ENCODE assay signal across 10 cellular contexts in genomic region chr1:172934417-172934762, GRCh38.
DNase-seq lines count a peak whose midpoint lies in the region; ATAC-seq and TF ChIP-seq lines count a peak whose summit lies in the region.
"Had no signal": no experiment of that assay in that cellular context is flagged by ENCODE, and none has a peak within 500 bp of the region (broad histone marks: within the 10 kb centered on the region; RNA-seq: fewer than 3 reads in every experiment).

No MANE protein-coding gene starts in this region.

- H3K9me3 ChIP-seq in liver (ENCODE audit: control insufficient read depth in 4 of 4, low read length in 3 of 4) (no peaks in the 10 kb centered on the region), subcutaneous abdominal adipose tissue (ENCODE audit: control insufficient read depth in 5 of 5, low read length in 5 of 5) (no peaks in the 10 kb centered on the region)

- peaks cover 13% of the 10 kb centered on the region for H3K4me1 Mint-ChIP-seq in T-helper 1 cell treated with Interleukin-12 subunit alpha and Interleukin-12 subunit beta and Interleukin-4 antibody, amounts not matched to agents 30 μg/mL and 1 μg/mL, for 36 hours (ENCODE audit: low read depth)
- H3K4me1 Mint-ChIP-seq in WTC11: no peaks in the 10 kb centered on the region

- peak overlapping the region; percentile 64 for H3K27ac Mint-ChIP-seq in T-helper 1 cell treated with Interleukin-12 subunit alpha and Interleukin-12 subunit beta and Interleukin-4 antibody, amounts not matched to agents 30 μg/mL and 1 μg/mL, for 36 hours
- H3K27ac Mint-ChIP-seq in WTC11: no peak overlapping the region
- H3K27ac Mint-ChIP-seq: activated T-helper 17 cell treated with anti-CD3 and anti-CD28 coated beads, Interleukin-2, amount 50 U/mL, for 72 hours had no signal

- no peak for TF ChIP-seq RAD21 in liver (IDR thresholded peaks at IDR 0.05)

- H3K4me3 ChIP-seq in liver (ENCODE audit: low read depth in 1 of 3, low read length in 3 of 3) (no peak overlapping the region), subcutaneous abdominal adipose tissue (ENCODE audit: low read depth in 1 of 5, low read length in 5 of 5) (no peak overlapping the region)

- POLR2A ChIA-PET in WTC11 (lab: Charles Lee): no interaction called here

- 87% methylated on average over 4 of the region's 4 CpGs for WGBS in liver

- H3K4me3 Mint-ChIP-seq in T-helper 1 cell treated with Interleukin-12 subunit alpha and Interleukin-12 subunit beta and Interleukin-4 antibody, amounts not matched to agents 30 μg/mL and 1 μg/mL, for 36 hours: no peak overlapping the region
- H3K4me3 Mint-ChIP-seq in WTC11: no peak overlapping the region

- H3K27ac ChIP-seq in VCaP: peak overlapping the region; percentile 21; the same call in 1 of the 2 replicates
- H3K27ac ChIP-seq in liver (ENCODE audit: low read depth in 1 of 2, low read length in 2 of 2): peak overlapping the region; percentile 58 to 71
- peak overlapping the region; percentile 42 for H3K27ac ChIP-seq in subcutaneous abdominal adipose tissue (ENCODE audit: low read depth, low read length)

- no peak for ATAC-seq in GM19324 (IDR thresholded peaks at IDR 0.05; ENCODE audit: low FRiP score, unreplicated experiment)
- ATAC-seq in WTC11: no peak

- CTCF ChIA-PET in WTC11 (lab: Charles Lee): no interaction called here

- DNase-seq in T-helper 1 cell: no peak
- DNase-seq in WTC11 (ENCODE audit: low spot score): no peak
- DNase-seq in AG20443 (ENCODE audit: low spot score): no peak
- DNase-seq: KG1 had no signal

- peaks cover 3% of the 10 kb centered on the region for H3K27me3 Mint-ChIP-seq in T-helper 1 cell treated with Interleukin-12 subunit alpha and Interleukin-12 subunit beta and Interleukin-4 antibody, amounts not matched to agents 30 μg/mL and 1 μg/mL, for 36 hours (ENCODE audit: low read depth)
- H3K27me3 Mint-ChIP-seq in WTC11 (ENCODE audit: low read depth): no peaks in the 10 kb centered on the region; the same call in 1 of the 2 replicates
- H3K27me3 Mint-ChIP-seq: activated T-helper 17 cell treated with anti-CD3 and anti-CD28 coated beads, Interleukin-2, amount 50 U/mL, for 72 hours had no signal

- H3K36me3 Mint-ChIP-seq in T-helper 1 cell treated with Interleukin-12 subunit alpha and Interleukin-12 subunit beta and Interleukin-4 antibody, amounts not matched to agents 30 μg/mL and 1 μg/mL, for 36 hours (ENCODE audit: low read depth): peaks cover 2% of the 10 kb centered on the region
- no peaks in the 10 kb centered on the region for H3K36me3 Mint-ChIP-seq in WTC11

- H3K9me3 Mint-ChIP-seq in T-helper 1 cell treated with Interleukin-12 subunit alpha and Interleukin-12 subunit beta and Interleukin-4 antibody, amounts not matched to agents 30 μg/mL and 1 μg/mL, for 36 hours: no peaks in the 10 kb centered on the region
- peaks cover 4% of the 10 kb centered on the region; the same call in 1 of the 2 replicates for H3K9me3 Mint-ChIP-seq in WTC11
- H3K9me3 Mint-ChIP-seq: activated T-helper 17 cell treated with anti-CD3 and anti-CD28 coated beads, Interleukin-2, amount 50 U/mL, for 72 hours had no signal

- H3K36me3 ChIP-seq in liver (ENCODE audit: control insufficient read depth in 4 of 4, insufficient read depth in 3 of 4, low read depth in 1 of 4, low read length in 3 of 4) (no peaks in the 10 kb centered on the region), subcutaneous abdominal adipose tissue (ENCODE audit: control insufficient read depth in 5 of 5, insufficient read depth in 5 of 5, low read length in 5 of 5) (no peaks in the 10 kb centered on the region)

- H3K4me1 ChIP-seq in liver (ENCODE audit: control insufficient read depth in 4 of 4, insufficient read depth in 4 of 4, low read length in 3 of 4) (no peaks in the 10 kb centered on the region), subcutaneous abdominal adipose tissue (ENCODE audit: control insufficient read depth in 5 of 5, insufficient read depth in 5 of 5, low read length in 5 of 5) (peaks cover 0 to 15% (median 6%) of the 10 kb centered on the region in 5 donors)

- no peak for TF ChIP-seq CTCF in VCaP (conservative IDR thresholded peaks at IDR 0.05)
- no peak for TF ChIP-seq CTCF in liver (IDR thresholded peaks at IDR 0.05; ENCODE audit: low read depth, low read length, missing input control)
- no peak for TF ChIP-seq CTCF in WTC11 (IDR thresholded peaks at IDR 0.05)

- H3K27me3 ChIP-seq in liver (ENCODE audit: control insufficient read depth in 4 of 4, insufficient read depth in 4 of 4, low read length in 3 of 4) (no peaks in the 10 kb centered on the region), subcutaneous abdominal adipose tissue (ENCODE audit: control insufficient read depth in 5 of 5, insufficient read depth in 4 of 5, low read length in 5 of 5) (no peaks in the 10 kb centered on the region)

- H3K9ac ChIP-seq in liver (ENCODE audit: low read depth in 1 of 2, low read length in 2 of 2) (no peak overlapping the region), subcutaneous abdominal adipose tissue (ENCODE audit: low read length in 5 of 5) (no peak overlapping the region)

TF ChIP-seq in liver, 16 proteins besides CTCF, POLR2A, EP300 and RAD21:
- no peak for TF ChIP-seq TAF1 (conservative IDR thresholded peaks at IDR 0.05)
- peak; percentile 26 to 44 for TF ChIP-seq RXRA (IDR thresholded peaks at IDR 0.05)
TF ChIP-seq in liver: peak in this region for 1.

TF ChIP-seq in WTC11, 78 proteins besides CTCF, POLR2A, EP300 and RAD21:
- TF ChIP-seq NFYB (CRISPR knock-in tag; conservative IDR thresholded peaks at IDR 0.05; ENCODE audit: low read depth): no peak
- TF ChIP-seq ZNF121 (CRISPR knock-in tag; IDR thresholded peaks at IDR 0.05): no peak
- TF ChIP-seq ZNF138 (CRISPR knock-in tag; conservative IDR thresholded peaks at IDR 0.05): no peak
- TF ChIP-seq ZBTB21 (CRISPR knock-in tag; IDR thresholded peaks at IDR 0.05; ENCODE audit: borderline replicate concordance): no peak
- TF ChIP-seq, protein P1, sequence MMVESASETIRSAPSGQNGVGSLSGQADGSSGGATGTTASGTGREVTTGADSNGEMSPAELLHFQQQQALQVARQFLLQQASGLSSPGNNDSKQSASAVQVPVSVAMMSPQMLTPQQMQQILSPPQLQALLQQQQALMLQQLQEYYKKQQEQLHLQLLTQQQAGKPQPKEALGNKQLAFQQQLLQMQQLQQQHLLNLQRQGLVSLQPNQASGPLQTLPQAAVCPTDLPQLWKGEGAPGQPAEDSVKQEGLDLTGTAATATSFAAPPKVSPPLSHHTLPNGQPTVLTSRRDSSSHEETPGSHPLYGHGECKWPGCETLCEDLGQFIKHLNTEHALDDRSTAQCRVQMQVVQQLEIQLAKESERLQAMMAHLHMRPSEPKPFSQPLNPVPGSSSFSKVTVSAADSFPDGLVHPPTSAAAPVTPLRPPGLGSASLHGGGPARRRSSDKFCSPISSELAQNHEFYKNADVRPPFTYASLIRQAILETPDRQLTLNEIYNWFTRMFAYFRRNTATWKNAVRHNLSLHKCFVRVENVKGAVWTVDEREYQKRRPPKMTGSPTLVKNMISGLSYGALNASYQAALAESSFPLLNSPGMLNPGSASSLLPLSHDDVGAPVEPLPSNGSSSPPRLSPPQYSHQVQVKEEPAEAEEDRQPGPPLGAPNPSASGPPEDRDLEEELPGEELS (CRISPR knock-in tag; IDR thresholded peaks at IDR 0.05): no peak
